In the genomic region with DNA sequence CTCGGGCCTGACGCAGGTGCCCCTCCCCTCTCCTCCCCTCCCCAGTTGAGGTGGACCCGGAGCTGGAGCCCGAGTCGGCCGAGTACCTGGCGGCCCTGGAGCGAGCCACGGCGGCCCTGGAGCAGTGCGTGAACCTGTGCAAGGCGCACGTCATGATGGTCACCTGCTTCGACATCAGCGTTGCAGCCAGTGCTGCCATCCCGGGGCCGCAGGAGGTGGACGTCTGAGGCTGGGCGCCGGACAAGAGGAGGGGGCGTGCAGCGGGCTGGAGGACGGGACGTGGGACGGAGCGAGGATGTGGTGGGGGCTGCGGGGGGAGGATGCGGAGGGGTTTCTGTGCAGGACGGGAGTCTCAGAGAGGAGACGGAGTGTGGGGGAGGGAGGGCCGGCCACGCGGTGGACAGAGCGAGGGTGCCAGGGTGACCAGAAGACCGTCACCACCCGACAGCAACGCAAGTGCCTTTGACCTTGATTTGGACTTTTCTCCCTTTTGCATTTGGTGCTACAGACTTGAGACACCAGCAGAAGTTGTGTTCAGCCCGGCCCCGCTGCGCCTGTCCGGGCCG, we compare ENCODE assay signal across 23 cellular contexts. TPM values are rescaled to one million over a fixed set of nuclear protein-coding genes. Genes with fewer than 3 reads are reported as not detected.
A peak's percentile ranks its signal among the peaks of the same experiment; 100 is the strongest.
DNase-seq lines count a peak whose midpoint lies in the region; TF ChIP-seq lines count a peak whose summit lies in the region.
"Had no signal": no experiment of that assay in that cellular context is flagged by ENCODE, and none has a peak within 500 bp of the region (broad histone marks: within the 10 kb centered on the region; RNA-seq: fewer than 3 reads in every experiment).

No MANE protein-coding gene starts in this region.

- no peak overlapping the region for H2BK12ac ChIP-seq in neuronal stem cell (ENCODE audit: low read length)

- no peaks in the 10 kb centered on the region for H3K27me3 ChIP-seq in neuronal stem cell (ENCODE audit: control insufficient read depth in 3 of 3, insufficient read depth in 3 of 3, low read depth in 1 of 3, low read length in 3 of 3)
- H3K27me3 ChIP-seq: BE2C, BLaER1 had no signal

- H3K36me3 ChIP-seq in HEK293 (ENCODE audit: control insufficient read depth in 2 of 2, insufficient read depth in 1 of 2, low read length in 2 of 2) (peaks cover 0 to 20% of the 10 kb centered on the region in 2 experiments; a peak in 1 of 3 replicates), neuronal stem cell (replicated peaks in 1 of 2; ENCODE audit: control insufficient read depth in 2 of 2, insufficient read depth in 2 of 2, low read length in 2 of 2) (peaks cover 9 to 12% of the 10 kb centered on the region in 2 donors)

- peaks cover 3% of the 10 kb centered on the region for H3K36me3 Mint-ChIP-seq in endothelial cell (ENCODE audit: low read depth, unreplicated experiment)
- H3K36me3 Mint-ChIP-seq: CD14-positive monocyte; CD4-positive, alpha-beta memory T cell; CD4-positive, CD25-positive, alpha-beta regulatory T cell; CD8-positive, alpha-beta memory T cell had no signal

- no peak overlapping the region for H3K4me2 ChIP-seq in neuronal stem cell (ENCODE audit: insufficient read depth, low read length, poor library complexity, severe bottlenecking)
- H3K4me2 ChIP-seq: BLaER1 had no signal

- H3K79me1 ChIP-seq in neuronal stem cell (ENCODE audit: low read depth, low read length): no peaks in the 10 kb centered on the region

- no peak for DNase-seq in endothelial cell (ENCODE audit: low spot score)
- no peak for DNase-seq in neuronal stem cell (ENCODE audit: low spot score)
- no peak for DNase-seq in GM03348 (ENCODE audit: low spot score)
- no peak for DNase-seq in NCI-H2029 (lab: John Stamatoyannopoulos, UW)
- DNase-seq: 8988T; ACHN; BE2C; C1 segment of cervical spinal cord; CD4-positive, alpha-beta memory T cell; CD4-positive, CD25-positive, alpha-beta regulatory T cell; CD8-positive, alpha-beta memory T cell; COR-L47; DMS 273 treated with DMSO at 0.1 percent for 48 hours; DMS153; DMS53; DMS79; DND-41; EL; GDM1 had no signal

- peak overlapping the region; percentile 71 for H3K14ac ChIP-seq in neuronal stem cell (ENCODE audit: low read length)

- no peak overlapping the region for H3K4me3 Mint-ChIP-seq in endothelial cell (ENCODE audit: unreplicated experiment)
- H3K4me3 Mint-ChIP-seq: CD14-positive monocyte; CD4-positive, alpha-beta memory T cell; CD4-positive, CD25-positive, alpha-beta regulatory T cell; CD8-positive, alpha-beta memory T cell had no signal

- peaks cover 11% of the 10 kb centered on the region for H3K4me1 Mint-ChIP-seq in endothelial cell (ENCODE audit: unreplicated experiment)
- H3K4me1 Mint-ChIP-seq: CD14-positive monocyte; CD4-positive, alpha-beta memory T cell; CD4-positive, CD25-positive, alpha-beta regulatory T cell; CD8-positive, alpha-beta memory T cell had no signal

- no peaks in the 10 kb centered on the region for H3K9me3 ChIP-seq in HEK293 (ENCODE audit: control insufficient read depth, insufficient read depth, low read depth, low read length)
- H3K9me3 ChIP-seq in neuronal stem cell (replicated peaks in 1 of 2; ENCODE audit: control insufficient read depth in 2 of 2, insufficient read depth in 1 of 2, low read depth in 1 of 2, low read length in 2 of 2): no peaks in the 10 kb centered on the region
- H3K9me3 ChIP-seq: BE2C, BLaER1 had no signal

- H3K9ac ChIP-seq in neuronal stem cell (ENCODE audit: low read depth, low read length, poor library complexity): peak overlapping the region; percentile 60
- H3K9ac ChIP-seq: BLaER1 had no signal

- no peak for TF ChIP-seq CTCF in HEK293 (tag by site-specific recombination; IDR thresholded peaks at IDR 0.05)
- no peak for TF ChIP-seq CTCF in endothelial cell (IDR thresholded peaks at IDR 0.05; ENCODE audit: unreplicated experiment)

- CTCF ChIA-PET in HEK293 (lab: Yijun Ruan, JAX): no interaction called here

- H3K27ac ChIP-seq in HEK293 (ENCODE audit: extremely low read depth, low read depth, low read length): no peak overlapping the region
- no peak overlapping the region for H3K27ac ChIP-seq in neuronal stem cell (replicated peaks; ENCODE audit: low read length)
- H3K27ac ChIP-seq: BLaER1 had no signal

- H3K4me3 ChIP-seq in HEK293 (ENCODE audit: low read depth, low read length) (no peak overlapping the region), neuronal stem cell (ENCODE audit: low read length in 2 of 2) (no peak overlapping the region)
- H3K4me3 ChIP-seq: BLaER1 had no signal

- no peaks in the 10 kb centered on the region for H3K9me3 Mint-ChIP-seq in endothelial cell (ENCODE audit: unreplicated experiment)
- H3K9me3 Mint-ChIP-seq: CD4-positive, alpha-beta memory T cell; CD4-positive, CD25-positive, alpha-beta regulatory T cell; CD8-positive, alpha-beta memory T cell had no signal

- POLR2A ChIA-PET in HEK293 (lab: Yijun Ruan, JAX): no interaction called here

- H3K27ac Mint-ChIP-seq in endothelial cell (ENCODE audit: unreplicated experiment): peak overlapping the region; percentile 18
- H3K27ac Mint-ChIP-seq: CD14-positive monocyte; CD4-positive, alpha-beta memory T cell; CD4-positive, CD25-positive, alpha-beta regulatory T cell; CD8-positive, alpha-beta memory T cell had no signal

- no peak overlapping the region for H2AFZ ChIP-seq in neuronal stem cell (ENCODE audit: low read length)

- H3K4ac ChIP-seq in neuronal stem cell (ENCODE audit: low read length): no peak overlapping the region

- H2BK120ac ChIP-seq in neuronal stem cell (ENCODE audit: low read depth, low read length): no peak overlapping the region

- H2AK5ac ChIP-seq in neuronal stem cell (ENCODE audit: low read depth, low read length): peak overlapping the region; percentile 56

- no peak overlapping the region for H2BK15ac ChIP-seq in neuronal stem cell (ENCODE audit: low read length)

- no peak overlapping the region for H2BK5ac ChIP-seq in neuronal stem cell (ENCODE audit: low read length)

- H3K18ac ChIP-seq in neuronal stem cell (ENCODE audit: low read length): peak overlapping the region; percentile 64

- H3K27me3 Mint-ChIP-seq in endothelial cell (ENCODE audit: unreplicated experiment): peaks cover 17% of the 10 kb centered on the region
- H3K27me3 Mint-ChIP-seq: CD4-positive, alpha-beta memory T cell; CD4-positive, CD25-positive, alpha-beta regulatory T cell had no signal

- H3K23ac ChIP-seq in neuronal stem cell (ENCODE audit: low read depth, low read length, poor library complexity): peak overlapping the region; percentile 85

- H3K4me1 ChIP-seq in HEK293 (ENCODE audit: control insufficient read depth, insufficient read depth, low read length) (no peaks in the 10 kb centered on the region), neuronal stem cell (ENCODE audit: control insufficient read depth in 2 of 2, insufficient read depth in 1 of 2, low read depth in 1 of 2, low read length in 2 of 2) (peaks cover 12 to 15% of the 10 kb centered on the region in 2 donors)

- no CpG with 5 or more reads among the region's 42 CpGs for WGBS in neuronal stem cell (ENCODE audit: extremely low coverage in 2 of 2, insufficient read length in 2 of 2, insufficient replicate concordance in 1 of 2), 2 donors

- no peak overlapping the region for H4K91ac ChIP-seq in neuronal stem cell (ENCODE audit: low read depth, low read length, poor library complexity)

- H4K8ac ChIP-seq in neuronal stem cell (ENCODE audit: low read depth, low read length): no peak overlapping the region

TF ChIP-seq in HEK293, 187 proteins besides CTCF, POLR2A, EP300 and RAD21:
- TF ChIP-seq ZNF274 (IDR thresholded peaks at IDR 0.05; ENCODE audit: low read length): no peak
- TF ChIP-seq ZNF274 (tag by site-specific recombination; IDR thresholded peaks at IDR 0.05; ENCODE audit: borderline replicate concordance): no peak
- TF ChIP-seq, protein P1, sequence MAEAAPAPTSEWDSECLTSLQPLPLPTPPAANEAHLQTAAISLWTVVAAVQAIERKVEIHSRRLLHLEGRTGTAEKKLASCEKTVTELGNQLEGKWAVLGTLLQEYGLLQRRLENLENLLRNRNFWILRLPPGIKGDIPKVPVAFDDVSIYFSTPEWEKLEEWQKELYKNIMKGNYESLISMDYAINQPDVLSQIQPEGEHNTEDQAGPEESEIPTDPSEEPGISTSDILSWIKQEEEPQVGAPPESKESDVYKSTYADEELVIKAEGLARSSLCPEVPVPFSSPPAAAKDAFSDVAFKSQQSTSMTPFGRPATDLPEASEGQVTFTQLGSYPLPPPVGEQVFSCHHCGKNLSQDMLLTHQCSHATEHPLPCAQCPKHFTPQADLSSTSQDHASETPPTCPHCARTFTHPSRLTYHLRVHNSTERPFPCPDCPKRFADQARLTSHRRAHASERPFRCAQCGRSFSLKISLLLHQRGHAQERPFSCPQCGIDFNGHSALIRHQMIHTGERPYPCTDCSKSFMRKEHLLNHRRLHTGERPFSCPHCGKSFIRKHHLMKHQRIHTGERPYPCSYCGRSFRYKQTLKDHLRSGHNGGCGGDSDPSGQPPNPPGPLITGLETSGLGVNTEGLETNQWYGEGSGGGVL (tag by site-specific recombination; IDR thresholded peaks at IDR 0.05): no peak
- 0 out of 2 replicates have a peak, but pooled peaks have one; percentile 16 for TF ChIP-seq ZNF600 (tag by site-specific recombination; IDR thresholded peaks at IDR 0.05)
- TF ChIP-seq ZNF174 (tag by site-specific recombination; IDR thresholded peaks at IDR 0.05): no peak

RNA-seq across cellular contexts. Expression of a gene that starts 41.3 kb away (rescaled TPM):
- total RNA-seq in endothelial cell (ENCODE audit: unreplicated experiment): 96.9 TPM
- 14.6 TPM for polyA plus RNA-seq in neuronal stem cell (2013, experiment 1 of 2)
- 14.0 TPM for polyA plus RNA-seq in neuronal stem cell (2013, experiment 2 of 2)
- polyA plus RNA-seq: AG04450; CD14-positive monocyte; CD4-positive, CD25-positive, alpha-beta regulatory T cell; CD8-positive, alpha-beta memory T cell had no signal
